In genomic region chr5:9430306-9430705, GRCh38 we compare ENCODE assay signal across 20 cellular contexts.
DNase-seq lines count a peak whose midpoint lies in the region; ATAC-seq and TF ChIP-seq lines count a peak whose summit lies in the region.
"Had no signal": no experiment of that assay in that cellular context is flagged by ENCODE, and none has a peak within 500 bp of the region (broad histone marks: within the 10 kb centered on the region; RNA-seq: fewer than 3 reads in every experiment).

No MANE protein-coding gene starts in this region.

- POLR2A ChIA-PET in HEK293 (lab: Yijun Ruan, JAX), result no interaction called here

- H3K9me3 ChIP-seq in HEK293 (ENCODE audit: control insufficient read depth, insufficient read depth, low read depth, low read length), result no peaks in the 10 kb centered on the region
- H3K9me3 ChIP-seq: A549 had no signal

- peak overlapping the region; percentile 87 for H3K27ac ChIP-seq in HEK293 (ENCODE audit: extremely low read depth, low read depth, low read length)
- peak overlapping the region; percentile 45 for H3K27ac ChIP-seq in caudate nucleus (ENCODE audit: low read depth, low read length)
- peak overlapping the region; percentile 89 for H3K27ac ChIP-seq in substantia nigra (ENCODE audit: low read depth, low read length, poor library complexity, severe bottlenecking)
- H3K27ac ChIP-seq: A549 had no signal

- no peak for DNase-seq in caudate nucleus (lab: John Stamatoyannopoulos, UW)
- DNase-seq in fibroblast of peridontal ligament (ENCODE audit: extremely low read depth), result peak; percentile 78
- no peak for DNase-seq in substantia nigra (lab: John Stamatoyannopoulos, UW)
- no peak for DNase-seq in COLO829 (ENCODE audit: low spot score)
- DNase-seq: DMS 273 treated with DMSO at 0.1 percent for 48 hours, DMS79 treated with DMSO at 0.1 percent for 48 hours, GOT3, HCEC 1CT, Kasumi-1, NCI-H1694, NCI-H2081, NCI-H2171, NCI-H345, NCI-H524, NCI-H82, SHP77 had no signal

- no peak for TF ChIP-seq CTCF in HEK293 (tag by site-specific recombination; IDR thresholded peaks at IDR 0.05)

- ATAC-seq in GM18498 (IDR thresholded peaks at IDR 0.05; ENCODE audit: unreplicated experiment) (no peak), GM18519 (IDR thresholded peaks at IDR 0.05; ENCODE audit: low FRiP score, unreplicated experiment) (no peak)
- ATAC-seq: A549 had no signal

- peaks cover 25% of the 10 kb centered on the region for H3K4me1 ChIP-seq in HEK293 (ENCODE audit: control insufficient read depth, insufficient read depth, low read length)
- H3K4me1 ChIP-seq: A549 had no signal

- H3K36me3 ChIP-seq in HEK293 (ENCODE audit: control insufficient read depth in 2 of 2, insufficient read depth in 1 of 2, low read length in 2 of 2), result no peaks in the 10 kb centered on the region

- CTCF ChIA-PET in HEK293 (lab: Yijun Ruan, JAX), result interaction anchor here (1.6 kb wide), 1 partner anchor 70 kb away, joined by 4 read pairs; no protein-coding TSS in a partner anchor

- no peak overlapping the region for H3K4me3 ChIP-seq in HEK293 (ENCODE audit: low read depth, low read length)
- H3K4me3 ChIP-seq: A549 had no signal

TF ChIP-seq in HEK293, 187 proteins besides CTCF, POLR2A, EP300 and RAD21:
- TF ChIP-seq ZNF777 (tag by site-specific recombination; IDR thresholded peaks at IDR 0.05; ENCODE audit: borderline replicate concordance), result no peak
- TF ChIP-seq ZSCAN5A (tag by site-specific recombination; IDR thresholded peaks at IDR 0.05), result no peak
- TF ChIP-seq ZNF350 (tag by site-specific recombination; IDR thresholded peaks at IDR 0.05), result no peak
- TF ChIP-seq SCRT1 (tag by site-specific recombination; IDR thresholded peaks at IDR 0.05; ENCODE audit: borderline replicate concordance), result no peak
- TF ChIP-seq ZFHX2 (tag by site-specific recombination; conservative IDR thresholded peaks at IDR 0.05), result no peak
- TF ChIP-seq ZBTB10 (tag by site-specific recombination; IDR thresholded peaks at IDR 0.05), result no peak
- no peak for TF ChIP-seq SP2 (tag by site-specific recombination; IDR thresholded peaks at IDR 0.05)
- no peak for TF ChIP-seq GLIS1 (tag by site-specific recombination; IDR thresholded peaks at IDR 0.05)
